Comparison of ENCODE assay signal across 21 cellular contexts in genomic region chrX:76815754-76816153, GRCh38.
DNase-seq lines count a peak whose midpoint lies in the region; ATAC-seq, FAIRE-seq and TF ChIP-seq lines count a peak whose summit lies in the region.
"Had no signal": no experiment of that assay in that cellular context is flagged by ENCODE, and none has a peak within 500 bp of the region (broad histone marks: within the 10 kb centered on the region; RNA-seq: fewer than 3 reads in every experiment).

No MANE protein-coding gene starts in this region.

- TF ChIP-seq RAD21 in A549 (conservative IDR thresholded peaks at IDR 0.05 in 1 of 2, IDR thresholded peaks at IDR 0.05 in 1 of 2) (no peak), IMR-90 (IDR thresholded peaks at IDR 0.05; ENCODE audit: low read length) (no peak), K562 (CRISPR knock-in tag; conservative IDR thresholded peaks at IDR 0.05 in 1 of 2, IDR thresholded peaks at IDR 0.05 in 1 of 2) (no peak)

- H3K4me1 ChIP-seq in A549 (no peaks in the 10 kb centered on the region), IMR-90 (ENCODE audit: control insufficient read depth, insufficient read depth, low read length) (no peaks in the 10 kb centered on the region), K562 (replicated peaks in 1 of 2; ENCODE audit: control insufficient read depth in 2 of 2, insufficient read depth in 2 of 2, low read length in 2 of 2) (no peaks in the 10 kb centered on the region)
- H3K4me1 ChIP-seq: BLaER1 treated with 17β-estradiol and CSF1 and Interleukin-3, amounts not matched to agents 10 nM and 100 nM; Caco-2 had no signal

- no peak overlapping the region for H3K56ac ChIP-seq in IMR-90 (ENCODE audit: extremely low read depth, insufficient read depth, low read length)

- TF ChIP-seq POLR2A in A549 (IDR thresholded peaks at IDR 0.05; ENCODE audit: low read length) (no peak), IMR-90 (IDR thresholded peaks at IDR 0.05; ENCODE audit: low read depth, low read length) (no peak), K562 (conservative IDR thresholded peaks at IDR 0.05) (no peak)

- H2AFZ ChIP-seq in IMR-90 (replicated peaks; ENCODE audit: low read length, poor library complexity) (no peak overlapping the region), K562 (ENCODE audit: low read depth, low read length) (no peak overlapping the region)

- H4K91ac ChIP-seq in IMR-90 (ENCODE audit: insufficient read depth, low read depth, low read length): no peak overlapping the region

- H2AK5ac ChIP-seq in IMR-90 (ENCODE audit: low read depth, low read length): no peak overlapping the region

- H2BK20ac ChIP-seq in IMR-90 (ENCODE audit: low read depth, low read length): no peak overlapping the region

- H2BK15ac ChIP-seq in IMR-90 (ENCODE audit: low read depth, low read length): no peak overlapping the region

- no peak overlapping the region for H3K4ac ChIP-seq in IMR-90 (ENCODE audit: low read depth, low read length)

- H3K9me3 ChIP-seq in A549 (no peaks in the 10 kb centered on the region), IMR-90 (ENCODE audit: control insufficient read depth, insufficient read depth, low read length) (no peaks in the 10 kb centered on the region), K562 (replicated peaks; ENCODE audit: control insufficient read depth, insufficient read depth, low read depth, low read length) (no peaks in the 10 kb centered on the region)
- H3K9me3 ChIP-seq: BLaER1 treated with 17β-estradiol and CSF1 and Interleukin-3, amounts not matched to agents 10 nM and 100 nM; Caco-2 had no signal

- H3K4me2 ChIP-seq in A549: no peak overlapping the region
- no peak overlapping the region for H3K4me2 ChIP-seq in IMR-90 (ENCODE audit: low read depth, low read length)
- H3K4me2 ChIP-seq in K562 (ENCODE audit: insufficient read depth, low read length): no peak overlapping the region
- H3K4me2 ChIP-seq: BLaER1 treated with 17β-estradiol and CSF1 and Interleukin-3, amounts not matched to agents 10 nM and 100 nM had no signal

- H2BK120ac ChIP-seq in IMR-90 (ENCODE audit: low read depth, low read length): no peak overlapping the region

- in situ Hi-C loops in IMR-90 (cut with MboI; ENCODE audit: low sequenced_read_pairs) (no loop called here), K562 (cut with MboI) (no loop called here)

- intact Hi-C loops in IMR-90 (cut with micrococcal nuclease): no loop called here
- intact Hi-C loops in K562 (cut with micrococcal nuclease): no loop called here

- no peak overlapping the region for H3K14ac ChIP-seq in IMR-90 (replicated peaks; ENCODE audit: low read depth, low read length)

- H3K79me1 ChIP-seq in IMR-90 (ENCODE audit: low read depth in 1 of 2, low read length in 2 of 2): no peaks in the 10 kb centered on the region

- no peak overlapping the region for H3K27ac ChIP-seq in A549
- no peak overlapping the region for H3K27ac ChIP-seq in IMR-90 (ENCODE audit: insufficient read depth, low read length)
- H3K27ac ChIP-seq in K562 (ENCODE audit: extremely low read depth, low read depth, low read length): no peak overlapping the region
- H3K27ac ChIP-seq: BLaER1 treated with 17β-estradiol and CSF1 and Interleukin-3, amounts not matched to agents 10 nM and 100 nM; C4-2B had no signal

- FAIRE-seq in A549 (lab: Jason Lieb, UNC) (peak; percentile 88), K562 (lab: Jason Lieb, UNC) (no peak)
- FAIRE-seq: A204.1, D721Med, G401.6, GM12891, GM19239 had no signal

- CTCF ChIA-PET in A549 (lab: Yijun Ruan, JAX): no interaction called here
- CTCF ChIA-PET in IMR-90 (lab: Yijun Ruan, JAX): no interaction called here
- CTCF ChIA-PET in K562 (lab: Yijun Ruan, JAX; ENCODE audit: low intra/inter-chr PET ratio): no interaction called here

- no peak for TF ChIP-seq CTCF in A549 (IDR thresholded peaks at IDR 0.05)
- no peak for TF ChIP-seq CTCF in IMR-90 (conservative IDR thresholded peaks at IDR 0.05; ENCODE audit: low read depth, low read length)
- TF ChIP-seq CTCF in K562 (IDR thresholded peaks at IDR 0.05 in 2 of 3, conservative IDR thresholded peaks at IDR 0.05 in 1 of 3; ENCODE audit: insufficient read depth in 2 of 3, low read depth in 1 of 3, low read length in 3 of 3): no peak

- dilution Hi-C loops in IMR-90 (cut with HindIII; ENCODE audit: low sequenced_read_pairs, unreplicated experiment): no loop called here

- no peak overlapping the region for H3K18ac ChIP-seq in IMR-90 (ENCODE audit: low read depth, low read length)

- H3K9me1 ChIP-seq in IMR-90 (ENCODE audit: insufficient read depth, low read length) (no peaks in the 10 kb centered on the region), K562 (ENCODE audit: control insufficient read depth, insufficient read depth, low read length) (no peaks in the 10 kb centered on the region)

- H2AK9ac ChIP-seq in IMR-90 (replicated peaks; ENCODE audit: low read depth, low read length, poor library complexity): no peak overlapping the region

- no peaks in the 10 kb centered on the region for H3K79me2 ChIP-seq in K562 (ENCODE audit: control insufficient read depth, insufficient read depth, low read length)

- H4K8ac ChIP-seq in IMR-90 (ENCODE audit: low read depth in 2 of 2, low read length in 2 of 2): no peak overlapping the region

- H3K27me3 ChIP-seq in IMR-90 (ENCODE audit: control insufficient read depth, insufficient read depth, low read length) (no peaks in the 10 kb centered on the region), K562 (ENCODE audit: control insufficient read depth in 2 of 2, insufficient read depth in 2 of 2, low read length in 2 of 2) (no peaks in the 10 kb centered on the region)

- H4K5ac ChIP-seq in IMR-90 (ENCODE audit: low read depth, low read length): no peak overlapping the region

- POLR2A ChIA-PET in A549 (lab: Yijun Ruan, JAX): no interaction called here
- POLR2A ChIA-PET in IMR-90 (lab: Charles Lee; ENCODE audit: unreplicated experiment): no interaction called here
- POLR2A ChIA-PET in K562 (lab: Yijun Ruan, JAX): no interaction called here

- WGBS in A549 (ENCODE audit: missing lambda C conversion rate): 33% methylated on average over 3 of the region's 3 CpGs
- WGBS in IMR-90 (ENCODE audit: extremely low coverage in 2 of 2, insufficient read length in 1 of 2), 2 experiments: no CpG with 5 or more reads among the region's 3 CpGs
- WGBS in K562 (ENCODE audit: insufficient coverage, low coverage, missing lambda C conversion rate): 8% methylated on average over 3 of the region's 3 CpGs

- ATAC-seq in A549 (no peak), IMR-90 (ENCODE audit: low read depth) (no peak), K562 (no peak), GM19452 (IDR thresholded peaks at IDR 0.05; ENCODE audit: unreplicated experiment) (no peak)
- ATAC-seq: CD8-positive, alpha-beta T cell had no signal

- no peaks in the 10 kb centered on the region for H4K20me1 ChIP-seq in IMR-90 (ENCODE audit: insufficient read depth, low read length)
- no peaks in the 10 kb centered on the region for H4K20me1 ChIP-seq in K562 (replicated peaks; ENCODE audit: control insufficient read depth, insufficient read depth, low read length)
- H4K20me1 ChIP-seq: BLaER1 treated with 17β-estradiol and CSF1 and Interleukin-3, amounts not matched to agents 10 nM and 100 nM had no signal

- H3K36me3 ChIP-seq in IMR-90 (ENCODE audit: control insufficient read depth, insufficient read depth, low read length): no peaks in the 10 kb centered on the region
- no peaks in the 10 kb centered on the region for H3K36me3 ChIP-seq in K562 (ENCODE audit: control insufficient read depth, insufficient read depth, low read length)
- H3K36me3 ChIP-seq: BLaER1 treated with 17β-estradiol and CSF1 and Interleukin-3, amounts not matched to agents 10 nM and 100 nM had no signal

- H3K9ac ChIP-seq in IMR-90 (ENCODE audit: low read depth, low read length) (no peak overlapping the region), K562 (ENCODE audit: insufficient read depth in 1 of 2, low read depth in 2 of 2, low read length in 2 of 2) (no peak overlapping the region)
- H3K9ac ChIP-seq: BLaER1 treated with 17β-estradiol and CSF1 and Interleukin-3, amounts not matched to agents 10 nM and 100 nM had no signal

- TF ChIP-seq EP300 in A549 (IDR thresholded peaks at IDR 0.05) (no peak), K562 (IDR thresholded peaks at IDR 0.05; ENCODE audit: low read length) (no peak)

- H2BK5ac ChIP-seq in IMR-90 (ENCODE audit: low read depth, low read length, poor library complexity, severe bottlenecking): no peak overlapping the region

- BruUV-seq in IMR-90 (replicated peaks; lab: Mats Ljungman, UMichigan) (no TSS peak), K562 (replicated peaks; lab: Mats Ljungman, UMichigan) (no TSS peak)

- H3K23ac ChIP-seq in IMR-90 (ENCODE audit: low read depth, low read length): no peak overlapping the region

- H3K4me3 ChIP-seq in A549: no peak overlapping the region
- H3K4me3 ChIP-seq in IMR-90 (ENCODE audit: insufficient read depth, low read depth, low read length): no peak overlapping the region
- no peak overlapping the region for H3K4me3 ChIP-seq in K562
- H3K4me3 ChIP-seq: BLaER1 treated with 17β-estradiol and CSF1 and Interleukin-3, amounts not matched to agents 10 nM and 100 nM had no signal

- DNase-seq in A549 (ENCODE audit: low read depth in 1 of 2, low spot score in 1 of 2) (no peak), IMR-90 (no peak), K562 (ENCODE audit: extremely low read depth in 1 of 4, low spot score in 3 of 4) (no peak), kidney glomerular epithelial cell (lab: John Stamatoyannopoulos, UW) (no peak), H4 (ENCODE audit: low spot score) (no peak)
- DNase-seq: 8988T; AML-193; Caco-2; Calu3; CD4-positive, alpha-beta T cell; CD8-positive, alpha-beta T cell; DMS79 treated with DMSO at 0.1 percent for 48 hours; GF-D8 had no signal

TF ChIP-seq in IMR-90, 13 proteins besides CTCF, POLR2A, EP300 and RAD21 (continues in another document):
- TF ChIP-seq MAZ (IDR thresholded peaks at IDR 0.05; ENCODE audit: borderline replicate concordance, low read depth, low read length) (no peak), SMC3 (IDR thresholded peaks at IDR 0.05; ENCODE audit: low read depth, low read length) (no peak)

TF ChIP-seq in K562, 482 proteins besides CTCF, POLR2A, EP300 and RAD21 (continues in another document):
- no peak for TF ChIP-seq TCFL5 (CRISPR knock-in tag; conservative IDR thresholded peaks at IDR 0.05)
- no peak for TF ChIP-seq E2F1 (CRISPR knock-in tag; IDR thresholded peaks at IDR 0.05)
- TF ChIP-seq MAFF (IDR thresholded peaks at IDR 0.05; ENCODE audit: low read length): peak; percentile 18; the same call in 1 of the 2 replicates
- TF ChIP-seq RBM14 (IDR thresholded peaks at IDR 0.05; ENCODE audit: borderline replicate concordance, insufficient read depth, low read depth, low read length): no peak
- TF ChIP-seq TRIM28 (IDR thresholded peaks at IDR 0.05): no peak
- TF ChIP-seq ZNF316 (IDR thresholded peaks at IDR 0.05): peak; percentile 23; the same call in 1 of the 2 replicates

Comparison
In these comparisons a context has a peak if more than half of its experiments do, and no peak if none do; other contexts are left out.
1. Of the 35 proteins assayed by ChIP-seq in both K562 and A549: peak only in K562: none; only in A549: none; in both: MAFK; in neither: 34.